In the genomic region with DNA sequence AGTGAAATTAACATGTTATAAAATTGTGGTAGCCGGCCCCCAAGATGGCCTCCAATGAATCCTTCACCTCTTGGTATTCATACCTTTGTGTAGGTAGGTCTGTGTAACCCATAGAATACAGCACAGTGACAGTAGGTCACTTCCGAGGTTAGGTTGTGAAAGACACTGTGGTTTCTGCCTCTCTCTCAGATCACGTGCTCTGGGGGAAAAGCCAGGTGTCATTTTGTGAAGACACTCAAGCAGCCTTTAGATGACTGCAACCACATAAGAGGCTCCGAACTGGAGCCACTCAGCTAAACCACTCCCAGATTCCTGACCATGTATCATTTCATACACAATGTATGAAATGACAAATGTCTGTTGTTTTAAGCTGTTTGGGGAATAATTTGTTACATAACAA, we compare ENCODE assay signal across 8 cellular contexts. TPM values are rescaled to one million over a fixed set of nuclear protein-coding genes. Genes with fewer than 3 reads are reported as not detected.
A peak's percentile ranks its signal among the peaks of the same experiment; 100 is the strongest.
DNase-seq lines count a peak whose midpoint lies in the region; ATAC-seq and TF ChIP-seq lines count a peak whose summit lies in the region.

No MANE protein-coding gene starts in this region.

- no peaks in the 10 kb centered on the region for H3K79me2 ChIP-seq in Karpas-422 (ENCODE audit: low read length)

- peak; percentile 99 for ATAC-seq in GM21447 (IDR thresholded peaks at IDR 0.05; ENCODE audit: unreplicated experiment)

- DNase-seq in DMS53 treated with DMSO at 0.1 percent for 48 hours (lab: John Stamatoyannopoulos, UW; ENCODE audit: unreplicated experiment), result peak; percentile 83
- DNase-seq in Karpas-422, result peak; percentile 54
- DNase-seq in activated CD8-positive, alpha-beta memory T cell treated with anti-CD3 and anti-CD28 coated beads, Interleukin-2, amount 50 U/mL, for 24 hours (ENCODE audit: extremely low read depth), result peak; percentile 28
- peak; percentile 49 for DNase-seq in stimulated activated CD4-positive, alpha-beta T cell treated with anti-CD3 and anti-CD28 coated beads, Interleukin-15, amount 100 ng/mL, for 24 hours
- DNase-seq in NCI-H1048 (lab: John Stamatoyannopoulos, UW), result no peak
- DNase-seq in cerebellar nuclear complex (lab: John Stamatoyannopoulos, UW), result no peak
- no peak for DNase-seq in BE2C

- no peak overlapping the region for H3K9ac ChIP-seq in Karpas-422 (ENCODE audit: low read length)

- H3K36me3 ChIP-seq in Karpas-422 (ENCODE audit: insufficient read depth, low read length) (no peaks in the 10 kb centered on the region), BE2C (no peaks in the 10 kb centered on the region)

- no peak overlapping the region for H2AFZ ChIP-seq in Karpas-422 (ENCODE audit: low read length)

- H3K9me2 ChIP-seq in Karpas-422 (replicated peaks; ENCODE audit: insufficient read depth, low read length), result no peaks in the 10 kb centered on the region

- H3K4me3 ChIP-seq in Karpas-422 (ENCODE audit: low read length) (no peak overlapping the region), BE2C (ENCODE audit: low read depth, low read length) (no peak overlapping the region)

- H3K27ac ChIP-seq in Karpas-422 (ENCODE audit: low read length), result no peak overlapping the region

- no peaks in the 10 kb centered on the region for H3K9me3 ChIP-seq in Karpas-422 (ENCODE audit: low read length)
- no peaks in the 10 kb centered on the region for H3K9me3 ChIP-seq in BE2C

- TF ChIP-seq CTCF in BE2C (IDR thresholded peaks at IDR 0.05; ENCODE audit: low read depth, low read length), result no peak

- no peaks in the 10 kb centered on the region for H4K20me1 ChIP-seq in Karpas-422 (ENCODE audit: insufficient read depth, low read depth, low read length)

- H3K4me1 ChIP-seq in Karpas-422 (ENCODE audit: low read length), result peaks cover 35% of the 10 kb centered on the region
- H3K4me1 ChIP-seq in BE2C, result no peaks in the 10 kb centered on the region

- H3K27me3 ChIP-seq in Karpas-422 (ENCODE audit: low read length), result no peaks in the 10 kb centered on the region
- no peaks in the 10 kb centered on the region for H3K27me3 ChIP-seq in BE2C

- peak overlapping the region; percentile 12 for H3K4me2 ChIP-seq in Karpas-422 (ENCODE audit: low read depth, low read length, poor library complexity, severe bottlenecking)

RNA-seq across cellular contexts. Expression of a gene that starts 9.8 kb away (rescaled TPM):
- 12.8 and 18.4 TPM in 2 replicates for total RNA-seq in Karpas-422 (2014; rRNA removed; shearing (Covaris generic); ENCODE audit: low replicate concordance)
- 65.9 TPM for polyA plus RNA-seq in BE2C (2012; ENCODE audit: insufficient read depth, insufficient read length, low read depth)

Comparison
In these comparisons a context has a peak if more than half of its experiments do, and no peak if none do; other contexts are left out.
1. DNase-seq: peak in DMS53 treated with DMSO at 0.1 percent for 48 hours (single experiment), Karpas-422 (single experiment), activated CD8-positive, alpha-beta memory T cell treated with anti-CD3 and anti-CD28 coated beads, Interleukin-2, amount 50 U/mL, for 24 hours (single experiment) and stimulated activated CD4-positive, alpha-beta T cell treated with anti-CD3 and anti-CD28 coated beads, Interleukin-15, amount 100 ng/mL, for 24 hours (single experiment); none in NCI-H1048 (single experiment), cerebellar nuclear complex (0 of 2) and BE2C (single experiment).